In genomic region chr12:49824416-49824815, GRCh38 we compare ENCODE assay signal across 16 cellular contexts. TPM values are rescaled to one million over a fixed set of nuclear protein-coding genes. Genes with fewer than 3 reads are reported as not detected.
DNase-seq lines count a peak whose midpoint lies in the region; ATAC-seq, FAIRE-seq and TF ChIP-seq lines count a peak whose summit lies in the region.
"Had no signal": no experiment of that assay in that cellular context is flagged by ENCODE, and none has a peak within 500 bp of the region (broad histone marks: within the 10 kb centered on the region; RNA-seq: fewer than 3 reads in every experiment).

No MANE protein-coding gene starts in this region.

- CTCF ChIA-PET in GM12878 (lab: Yijun Ruan, JAX), result interaction anchor here (1.1 to 2.7 kb wide), 2 partner anchors 14 to 62 kb away, joined by 3 to 7 read pairs; no protein-coding TSS in a partner anchor

- no TSS peak for BruUV-seq in GM12878 (replicated peaks; lab: Mats Ljungman, UMichigan)

- H4K20me1 ChIP-seq in GM12878 (ENCODE audit: control insufficient read depth, insufficient read depth) (0 out of 2 replicates have a peak, but pooled peaks cover 3% of the 10 kb centered on the region), hepatocyte (ENCODE audit: insufficient read depth, poor library complexity, severe bottlenecking) (peaks cover 53% of the 10 kb centered on the region)

- peak overlapping the region; percentile 47; the same call in 1 of the 2 replicates for H3K27ac ChIP-seq in HL-60 (replicated peaks)
- H3K27ac ChIP-seq in GM12878 (ENCODE audit: control insufficient read depth, insufficient read depth), result no peak overlapping the region; the same call in 1 of the 2 replicates
- peak overlapping the region; percentile 66 to 88 for H3K27ac ChIP-seq in left lung
- H3K27ac ChIP-seq in spleen, result peak overlapping the region in 6 of 8 donors; percentile 21 to 93 (median 80)
- H3K27ac ChIP-seq in hepatocyte, result no peak overlapping the region
- H3K27ac ChIP-seq: BLaER1 had no signal

- TF ChIP-seq CTCF in HL-60 (IDR thresholded peaks at IDR 0.05; ENCODE audit: insufficient read depth, low read length) (no peak), GM12878 (IDR thresholded peaks at IDR 0.05 in 2 of 3, conservative IDR thresholded peaks at IDR 0.05 in 1 of 3; ENCODE audit: control insufficient read depth in 2 of 3, extremely low read depth in 1 of 3, insufficient read depth in 1 of 3, low read depth in 3 of 3, low read length in 3 of 3) (no peak), left lung (IDR thresholded peaks at IDR 0.05) (no peak), spleen (IDR thresholded peaks at IDR 0.05 in 8 of 11, conservative IDR thresholded peaks at IDR 0.05 in 3 of 11) (no peak), hepatocyte (IDR thresholded peaks at IDR 0.05; ENCODE audit: poor library complexity) (no peak)

- no peak overlapping the region for H2AFZ ChIP-seq in GM12878 (ENCODE audit: control insufficient read depth, low read depth, low read length)
- no peak overlapping the region for H2AFZ ChIP-seq in hepatocyte

- no peak for FAIRE-seq in GM12878 (lab: Jason Lieb, UNC)

- POLR2A ChIA-PET in GM12878 (lab: Charles Lee), result interaction anchor here (1.7 kb wide), 1 partner anchor 14 kb away, joined by 5 read pairs; no protein-coding TSS in a partner anchor

- H3K9ac ChIP-seq in GM12878 (ENCODE audit: control insufficient read depth, insufficient read depth, low read length), result no peak overlapping the region
- H3K9ac ChIP-seq: BLaER1 had no signal

- no peaks in the 10 kb centered on the region for H3K9me2 ChIP-seq in hepatocyte (replicated peaks; ENCODE audit: insufficient read depth)

- DNase-seq in HL-60 (ENCODE audit: low read depth in 1 of 2, low spot score in 1 of 2) (no peak), GM12878 (ENCODE audit: low read depth, low spot score) (no peak), left lung (no peak), spleen (no peak), foreskin melanocyte (no peak), hepatocyte (ENCODE audit: low spot score) (no peak)
- DNase-seq: activated CD4-positive, CD25-positive, alpha-beta regulatory T cell; activated naive CD4-positive, alpha-beta T cell treated with anti-CD3 and anti-CD28 coated beads, Interleukin-2, amount 10 ng/mL, durations not matched to agents 7 days and 5 days; central memory CD4-positive, alpha-beta T cell; DMS53; NCI-H1694; NCI-H524; occipital lobe had no signal

- H3K4me3 ChIP-seq in HL-60 (replicated peaks; ENCODE audit: insufficient read depth, low read length) (no peak overlapping the region), GM12878 (no peak overlapping the region), left lung (no peak overlapping the region), spleen (no peak overlapping the region), hepatocyte (no peak overlapping the region)
- H3K4me3 ChIP-seq: BLaER1 had no signal

- intact Hi-C loops in GM12878 (cut with micrococcal nuclease; ENCODE audit: unreplicated experiment), result no loop called here
- intact Hi-C loops in left lung (cut with DNase I), result no loop called here
- intact Hi-C loops in spleen (cut with DNase I; ENCODE audit: low total_unique reads), result no loop called here

- in situ Hi-C loops in GM12878 (cut with MboI), result no loop called here

- TF ChIP-seq POLR2A in GM12878 (IDR thresholded peaks at IDR 0.05; ENCODE audit: low read depth, low read length) (no peak), spleen (IDR thresholded peaks at IDR 0.05) (no peak)

- H3K4me1 ChIP-seq in GM12878 (ENCODE audit: control insufficient read depth, insufficient read depth, low read length), result peaks cover 43% of the 10 kb centered on the region
- peaks cover 37 to 86% of the 10 kb centered on the region in 2 donors for H3K4me1 ChIP-seq in left lung
- peaks cover 25 to 89% (median 62%) of the 10 kb centered on the region in 6 donors for H3K4me1 ChIP-seq in spleen
- peaks cover 21% of the 10 kb centered on the region for H3K4me1 ChIP-seq in hepatocyte (ENCODE audit: insufficient read depth)

- 84% methylated on average over 8 of the region's 8 CpGs for WGBS in GM12878 (ENCODE audit: insufficient coverage, insufficient replicate concordance, low lambda C conversion rate, missing lambda C conversion rate)
- 87 to 98% (median 93%) methylated on average over 8 of the region's 8 CpGs for WGBS in spleen, 5 donors
- WGBS in hepatocyte (ENCODE audit: low lambda C conversion rate, missing lambda C conversion rate), result 92% methylated on average over 8 of the region's 8 CpGs

- no peak for TF ChIP-seq EP300 in GM12878 (IDR thresholded peaks at IDR 0.05; ENCODE audit: borderline replicate concordance in 1 of 2, control insufficient read depth in 1 of 2, low read depth in 2 of 2, low read length in 2 of 2)

- H3K36me3 ChIP-seq in GM12878 (ENCODE audit: control insufficient read depth in 2 of 2, insufficient read depth in 2 of 2, low read length in 1 of 2) (no peaks in the 10 kb centered on the region; a peak in 1 of 4 replicates), left lung (peaks cover 0 to 8% of the 10 kb centered on the region in 2 donors), spleen (peaks cover 0 to 11% (median 0%) of the 10 kb centered on the region in 6 donors), hepatocyte (replicated peaks; ENCODE audit: insufficient read depth, low read depth) (no peaks in the 10 kb centered on the region)

- H3K4me2 ChIP-seq in GM12878 (ENCODE audit: control insufficient read depth, insufficient read depth) (peak overlapping the region; percentile 66), hepatocyte (no peak overlapping the region)

- ATAC-seq in GM12878 (no peak), left lung (no peak), HG03342 (IDR thresholded peaks at IDR 0.05; ENCODE audit: unreplicated experiment) (no peak), HG02885 (IDR thresholded peaks at IDR 0.05; ENCODE audit: poor library complexity, unreplicated experiment) (no peak)

- no peak for TF ChIP-seq RAD21 in GM12878 (IDR thresholded peaks at IDR 0.05; ENCODE audit: insufficient read depth, low read depth, low read length)

- RAD21 ChIA-PET in GM12878 (lab: Charles Lee; ENCODE audit: unreplicated experiment), result no interaction called here

- H3K27me3 ChIP-seq in HL-60 (ENCODE audit: insufficient read depth, poor library complexity, severe bottlenecking) (no peaks in the 10 kb centered on the region), GM12878 (replicated peaks in 1 of 2; ENCODE audit: control insufficient read depth in 2 of 2, insufficient read depth in 2 of 2, low read length in 1 of 2) (no peaks in the 10 kb centered on the region), left lung (no peaks in the 10 kb centered on the region), spleen (replicated peaks in 1 of 7) (no peaks in the 10 kb centered on the region), hepatocyte (no peaks in the 10 kb centered on the region)
- H3K27me3 ChIP-seq: BLaER1 had no signal

- SMC1A ChIA-PET in GM12878 (lab: Charles Lee; ENCODE audit: uncharacterized antibody, unreplicated experiment), result no interaction called here

- H3K79me2 ChIP-seq in GM12878 (ENCODE audit: control insufficient read depth, insufficient read depth, low read length) (peaks cover 25% of the 10 kb centered on the region), hepatocyte (peaks cover 77% of the 10 kb centered on the region)

- H3K9me3 ChIP-seq in GM12878 (replicated peaks; ENCODE audit: control insufficient read depth, insufficient read depth, low read length), result no peaks in the 10 kb centered on the region
- H3K9me3 ChIP-seq in left lung, result no peaks in the 10 kb centered on the region
- no peaks in the 10 kb centered on the region for H3K9me3 ChIP-seq in spleen
- no peaks in the 10 kb centered on the region for H3K9me3 ChIP-seq in hepatocyte (ENCODE audit: low read depth)
- H3K9me3 ChIP-seq: BLaER1 had no signal

RNA-seq across cellular contexts. Expression of gene NCKAP5L, which starts 3.8 kb away (rescaled TPM):
- total RNA-seq in GM12878 (2013; cell fraction: nucleolus; rRNA removed), result 37.5 and 39.4 TPM in 2 replicates
- 8.2 TPM in 2 replicates for total RNA-seq in GM12878 (2014; rRNA removed)
- 4.3 and 4.4 TPM in 2 replicates for total RNA-seq in GM12878 (2014; rRNA removed; fragmentation: Illumina TruSeq; extraction: Trizol)
- 14.8 and 15.8 TPM in 2 replicates for total RNA-seq in GM12878 (2021)
- 1.6 TPM for polyA plus RNA-seq in GM12878 (2011; ENCODE audit: low read depth)
- polyA plus RNA-seq in GM12878 (2011; rRNA removed), result 2.1 and 3.1 TPM in 2 replicates
- 3.0 and 4.2 TPM in 2 replicates for polyA plus RNA-seq in GM12878 (2011; cell fraction: cytosol; rRNA removed)
- polyA plus RNA-seq in GM12878 (2011; cell fraction: nucleus; rRNA removed), result 17.3 and 21.6 TPM in 2 replicates
- polyA plus RNA-seq in GM12878 (2012), result 5.6 and 6.3 TPM in 2 replicates
- 1.1 and 3.4 TPM in 2 replicates for polyA plus RNA-seq in GM12878 (2014; fragmentation: Illumina TruSeq; extraction: Trizol)
- polyA plus RNA-seq in GM12878 (2014; fragmentation: Nextera tagmentation; extraction: Ambion mirVana), result under 1 TPM; 0.03 to 0.16 TPM
- 8.1 and 10.7 TPM in 2 replicates for polyA plus RNA-seq in GM12878 (2014; rRNA removed)
- 1 to 10 TPM; 4.4 to 5.5 TPM for polyA plus RNA-seq in GM12878 (2016; fragmentation: Nextera tagmentation; extraction: Ambion mirVana)
- polyA minus RNA-seq in GM12878 (2011; rRNA and poly(A)+ RNA removed), result 7.7 and 11.0 TPM in 2 replicates
- 4.1 and 5.1 TPM in 2 replicates for polyA minus RNA-seq in GM12878 (2011; cell fraction: cytosol; rRNA and poly(A)+ RNA removed)
- polyA minus RNA-seq in GM12878 (2011; cell fraction: nucleus; rRNA and poly(A)+ RNA removed), result 8.6 and 13.6 TPM in 2 replicates
- 10 to 100 TPM; 28.2 to 29.9 TPM for total RNA-seq in left lung
- 10 to 100 TPM; 19.9 to 29.4 (median 23.6) TPM for total RNA-seq in spleen
- polyA plus RNA-seq in spleen, result 10 to 100 TPM in 1 of 3 donors, 1 to 10 TPM in 2; 3.6 to 15.3 (median 7.0) TPM
- total RNA-seq in hepatocyte, result 13.1 and 14.5 TPM in 2 replicates
- polyA plus RNA-seq in hepatocyte, result 26.7 and 32.0 TPM in 2 replicates

RNA-seq across cellular contexts. Expression of gene BCDIN3D, which starts 18.5 kb away (rescaled TPM):
- total RNA-seq in GM12878 (2013; cell fraction: nucleolus; rRNA removed), result 7.3 and 8.3 TPM in 2 replicates
- 5.8 and 6.0 TPM in 2 replicates for total RNA-seq in GM12878 (2014; rRNA removed)
- 6.2 and 6.4 TPM in 2 replicates for total RNA-seq in GM12878 (2014; rRNA removed; fragmentation: Illumina TruSeq; extraction: Trizol)
- 5.6 and 7.1 TPM in 2 replicates for total RNA-seq in GM12878 (2021)
- polyA plus RNA-seq in GM12878 (2011; ENCODE audit: low read depth), result 2.5 TPM
- 3.7 and 4.1 TPM in 2 replicates for polyA plus RNA-seq in GM12878 (2011; rRNA removed)
- polyA plus RNA-seq in GM12878 (2011; cell fraction: cytosol; rRNA removed), result 3.5 and 4.0 TPM in 2 replicates
- polyA plus RNA-seq in GM12878 (2011; cell fraction: nucleus; rRNA removed), result 2.6 and 2.9 TPM in 2 replicates
- polyA plus RNA-seq in GM12878 (2012), result 3.0 and 4.6 TPM in 2 replicates
- polyA plus RNA-seq in GM12878 (2014; fragmentation: Illumina TruSeq; extraction: Trizol), result 6.7 and 7.8 TPM in 2 replicates
- 1 to 10 TPM; 5.5 to 6.3 TPM for polyA plus RNA-seq in GM12878 (2014; fragmentation: Nextera tagmentation; extraction: Ambion mirVana)
- polyA plus RNA-seq in GM12878 (2014; rRNA removed), result 4.7 and 7.2 TPM in 2 replicates
- 1 to 10 TPM; 6.5 to 6.8 TPM for polyA plus RNA-seq in GM12878 (2016; fragmentation: Nextera tagmentation; extraction: Ambion mirVana)
- 5.0 and 8.6 TPM in 2 replicates for polyA minus RNA-seq in GM12878 (2011; rRNA and poly(A)+ RNA removed)
- polyA minus RNA-seq in GM12878 (2011; cell fraction: cytosol; rRNA and poly(A)+ RNA removed), result 1.8 and 1.9 TPM in 2 replicates
- polyA minus RNA-seq in GM12878 (2011; cell fraction: nucleus; rRNA and poly(A)+ RNA removed), result 3.1 and 6.7 TPM in 2 replicates
- 1 to 10 TPM; 4.3 to 5.6 TPM for total RNA-seq in left lung
- total RNA-seq in spleen, result 1 to 10 TPM; 4.8 to 7.4 (median 5.3) TPM
- polyA plus RNA-seq in spleen, result 1 to 10 TPM; 3.3 to 5.1 (median 4.6) TPM
- total RNA-seq in hepatocyte, result 4.5 and 5.6 TPM in 2 replicates
- 3.5 and 5.0 TPM in 2 replicates for polyA plus RNA-seq in hepatocyte

Comparison
In these comparisons a context has a peak if more than half of its experiments do, and no peak if none do; other contexts are left out.
1. H3K27ac ChIP-seq: peak in HL-60 (single experiment), left lung (2 of 2) and spleen (6 of 8); none in GM12878 (single experiment) and hepatocyte (single experiment).